ENCODE assay signal across 8 cellular contexts in the genomic region with DNA sequence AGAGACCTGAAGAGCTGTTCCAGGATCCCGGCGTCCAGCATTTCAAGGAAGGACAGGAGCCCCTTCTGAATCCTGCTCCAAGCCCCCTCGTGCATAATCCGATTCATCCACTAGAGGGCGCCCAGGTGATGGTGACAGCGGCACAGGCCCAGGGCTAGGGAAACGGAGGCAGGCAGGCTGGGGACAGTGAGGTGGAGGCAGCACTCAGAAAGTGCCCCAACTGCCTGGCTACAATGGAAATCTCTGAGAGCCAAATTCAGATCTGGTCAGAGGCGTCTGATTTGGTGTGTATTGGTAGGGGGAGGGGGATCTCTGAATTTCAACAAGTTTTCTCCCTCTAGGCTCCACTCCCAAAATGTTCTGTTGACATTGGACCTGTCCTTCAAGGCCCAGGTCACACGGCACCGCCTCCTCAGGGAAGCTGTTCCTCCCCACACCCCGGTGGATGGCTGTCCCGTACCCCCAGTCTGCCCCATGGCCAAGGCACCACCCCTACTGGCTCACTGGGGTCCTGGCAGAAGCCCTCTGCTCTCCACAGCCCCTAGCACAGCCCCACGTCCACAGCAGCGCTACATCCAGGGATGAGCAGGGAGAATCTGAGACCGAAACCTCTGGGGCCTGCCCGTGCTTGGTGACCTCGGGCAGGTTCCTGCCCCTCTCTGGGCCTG.
A peak's percentile ranks its signal among the peaks of the same experiment; 100 is the strongest.
DNase-seq lines count a peak whose midpoint lies in the region; ATAC-seq and TF ChIP-seq lines count a peak whose summit lies in the region.

No MANE protein-coding gene starts in this region.

- TF ChIP-seq CTCF in dorsolateral prefrontal cortex (IDR thresholded peaks at IDR 0.05 in 54 of 56, conservative IDR thresholded peaks at IDR 0.05 in 2 of 56; ENCODE audit: low read depth in 1 of 56, partially characterized antibody in 56 of 56): peak in 55 of 56 donors; percentile 54 to 98 (median 81)

- no peaks in the 10 kb centered on the region for H3K27me3 ChIP-seq in dorsolateral prefrontal cortex

- H3K27ac ChIP-seq in dorsolateral prefrontal cortex: no peak overlapping the region

- DNase-seq in NCI-H187 (lab: John Stamatoyannopoulos, UW): peak; percentile 2 to 5
- DNase-seq in NCI-H187 treated with DMSO at 0.1 percent for 48 hours (lab: John Stamatoyannopoulos, UW): no peak
- peak; percentile 44 for DNase-seq in NCI-H2029 treated with DMSO at 0.1 percent for 48 hours (lab: John Stamatoyannopoulos, UW)
- peak; percentile 57 to 72 for DNase-seq in activated CD4-positive, alpha-beta T cell treated with anti-CD3 and anti-CD28 coated beads, Interleukin-2, amount 50 U/mL, for 4 hours
- peak; percentile 45 to 74 (median 62) for DNase-seq in dorsolateral prefrontal cortex
- DNase-seq in memory B cell (ENCODE audit: low spot score in 2 of 2): peak; percentile 65 to 75
- peak; percentile 59 for DNase-seq in stimulated activated CD8-positive, alpha-beta memory T cell treated with anti-CD3 and anti-CD28 coated beads, Interleukin-15, amount 100 ng/mL, for 24 hours (ENCODE audit: low read depth)

- no peaks in the 10 kb centered on the region for H3K27me3 Mint-ChIP-seq in memory B cell

- H3K4me3 ChIP-seq in dorsolateral prefrontal cortex: no peak overlapping the region

- intact Hi-C loops in dorsolateral prefrontal cortex (cut with DNase I): loop anchor here in 1 of 2 donors (2.0 to 5.0 kb wide), 2 partner anchors 40 to 84 kb away; no protein-coding TSS in a partner anchor

- no peak overlapping the region for H3K27ac Mint-ChIP-seq in memory B cell

- peak; percentile 58 for ATAC-seq in memory B cell (ENCODE audit: low read depth)
- no peak for ATAC-seq in GM21447 (IDR thresholded peaks at IDR 0.05; ENCODE audit: unreplicated experiment)

- H3K4me3 Mint-ChIP-seq in memory B cell: no peak overlapping the region

- no peaks in the 10 kb centered on the region for H3K9me3 Mint-ChIP-seq in memory B cell

- H3K4me1 Mint-ChIP-seq in memory B cell: peaks cover 3% of the 10 kb centered on the region

- H3K36me3 Mint-ChIP-seq in memory B cell: peaks cover 13% of the 10 kb centered on the region
